Comparison of ENCODE assay signal across 8 cellular contexts in genomic region chr7:38354279-38354851, GRCh38.
DNase-seq lines count a peak whose midpoint lies in the region; ATAC-seq and TF ChIP-seq lines count a peak whose summit lies in the region.
"Not testable (repeated sequence)": the region's sequence is repeated elsewhere in the genome, so short reads cannot be mapped to it uniquely, and the experiment has no call there.

No MANE protein-coding gene starts in this region.

- H3K36me3 ChIP-seq in ascending aorta; testis (ENCODE audit: low read depth, missing control alignments): not testable (repeated sequence)

- intact Hi-C loops in Calu3 (cut with micrococcal nuclease; ENCODE audit: unreplicated experiment); ascending aorta (cut with DNase I); testis (cut with DNase I; ENCODE audit: low total_unique reads): not testable (repeated sequence)

- 69% methylated on average over 8 of the region's 8 CpGs; no CpG with 5 or more reads in 1 of the 2 donors for WGBS in testis, 2 donors

- H3K27ac ChIP-seq in ascending aorta, foreskin keratinocyte, testis: not testable (repeated sequence)

- H3K9me3 ChIP-seq in ascending aorta, testis: not testable (repeated sequence)

- not testable (repeated sequence) for TF ChIP-seq POLR2A in testis (IDR thresholded peaks at IDR 0.05)

- BruUV-seq in Calu3 (replicated peaks; lab: Mats Ljungman, UMichigan): not testable (repeated sequence)

- H3K27ac Mint-ChIP-seq in Calu3 (ENCODE audit: unreplicated experiment): not testable (repeated sequence)
- peak overlapping the region in 5 of 6 donors; percentile 27 to 80 (median 56) for H3K27ac Mint-ChIP-seq in naive B cell

- not testable (repeated sequence) for H3K27me3 Mint-ChIP-seq in Calu3 (ENCODE audit: unreplicated experiment); naive B cell

- ATAC-seq in foreskin keratinocyte: peak; percentile 70
- ATAC-seq in naive B cell (ENCODE audit: low read depth in 2 of 2): not testable (repeated sequence)

- TF ChIP-seq CTCF in Calu3 (IDR thresholded peaks at IDR 0.05; ENCODE audit: unreplicated experiment) (peak; percentile 73), ascending aorta (IDR thresholded peaks at IDR 0.05) (peak in 2 of 3 experiments; percentile 8), foreskin keratinocyte (conservative IDR thresholded peaks at IDR 0.05) (peak; percentile 51), testis (IDR thresholded peaks at IDR 0.05) (peak in 2 of 3 experiments; percentile 29 to 57)

- H3K4me3 Mint-ChIP-seq in Calu3 (ENCODE audit: low read depth, unreplicated experiment); naive B cell: not testable (repeated sequence)

- POLR2A ChIA-PET in HEK293T (lab: Yijun Ruan, JAX): not testable (repeated sequence)

- DNase-seq in Calu3 (peak; percentile 87), HEK293T (ENCODE audit: extremely low spot score) (peak; percentile 55), NCI-H69 (lab: John Stamatoyannopoulos, UW) (peak; percentile 55), foreskin keratinocyte (peak in 1 of 2 donors; percentile 9), testis (peak; percentile 79)
- peak; percentile 71 for DNase-seq in activated CD4-positive, CD25-positive, alpha-beta regulatory T cell treated with anti-CD3 and anti-CD28 coated beads, Interleukin-2, amount 50 U/mL, for 72 hours
- not testable (repeated sequence) for DNase-seq in ascending aorta (ENCODE audit: low spot score in 2 of 2); naive B cell

- not testable (repeated sequence) for H3K4me3 ChIP-seq in ascending aorta, testis

- H3K9me3 Mint-ChIP-seq in Calu3 (ENCODE audit: low read depth, unreplicated experiment); naive B cell: not testable (repeated sequence)

- CTCF ChIA-PET in Calu3 (lab: Charles Lee) (interaction anchor here (0.6 to 1.2 kb wide), 6 partner anchors 9 to 1559 kb away, joined by 3 to 15 read pairs (median 4); no protein-coding TSS in a partner anchor), HEK293T (lab: Yijun Ruan, JAX) (interaction anchor here (0.6 to 1.4 kb wide), 8 partner anchors 9 to 455 kb away, joined by 3 to 6 read pairs (median 4); no protein-coding TSS in a partner anchor)

- H3K4me1 ChIP-seq in ascending aorta, foreskin keratinocyte, testis: not testable (repeated sequence)

- H3K36me3 Mint-ChIP-seq in Calu3 (ENCODE audit: insufficient read depth, unreplicated experiment); naive B cell: not testable (repeated sequence)

- not testable (repeated sequence) for H3K27me3 ChIP-seq in ascending aorta, foreskin keratinocyte, testis

- H3K4me1 Mint-ChIP-seq in Calu3 (ENCODE audit: low read depth, unreplicated experiment): not testable (repeated sequence)
- H3K4me1 Mint-ChIP-seq in naive B cell: peaks cover 25 to 57% (median 45%) of the 10 kb centered on the region in 3 donors

Comparison
In these comparisons a context has a peak if more than half of its experiments do, and no peak if none do; other contexts are left out.
1. CTCF ChIP-seq: peak in every context shown above with its lines; median percentile 73 in Calu3; 51 in foreskin keratinocyte; 43 in testis; 8 in ascending aorta.